In the genomic region with DNA sequence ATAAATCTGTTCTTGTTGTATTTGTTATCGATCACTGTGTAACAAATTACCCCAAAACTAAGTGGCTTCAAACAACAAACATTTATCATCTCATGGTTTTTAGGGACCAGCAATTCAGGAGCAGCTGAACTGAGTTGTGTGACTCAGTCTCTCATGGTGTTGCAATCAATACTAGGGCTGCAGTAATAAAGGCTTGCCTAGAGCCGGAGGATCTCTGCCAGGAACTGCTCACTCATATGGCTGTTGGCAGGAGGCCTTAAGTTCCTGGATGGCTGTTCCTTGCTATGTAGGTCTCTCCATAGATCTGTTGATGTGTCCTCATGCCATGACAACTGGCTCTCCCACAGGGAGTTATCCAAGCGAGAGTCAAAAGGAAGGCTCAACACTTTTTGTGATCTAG, we compare ENCODE assay signal across 9 cellular contexts. TPM values are rescaled to one million over a fixed set of nuclear protein-coding genes. Genes with fewer than 3 reads are reported as not detected.
DNase-seq lines count a peak whose midpoint lies in the region; ATAC-seq, FAIRE-seq and TF ChIP-seq lines count a peak whose summit lies in the region.
"Had no signal": no experiment of that assay in that cellular context is flagged by ENCODE, and none has a peak within 500 bp of the region (broad histone marks: within the 10 kb centered on the region; RNA-seq: fewer than 3 reads in every experiment).

No MANE protein-coding gene starts in this region.

- FAIRE-seq in GM12892 (lab: Jason Lieb, UNC): no peak

- H3K27ac ChIP-seq in ovary: no peak overlapping the region

- H3K36me3 ChIP-seq in ovary: no peaks in the 10 kb centered on the region

- 73 to 79% (median 74%) methylated on average over 3 of the region's 3 CpGs for WGBS in ovary, 3 donors

- TF ChIP-seq CTCF in AG10803 (conservative IDR thresholded peaks at IDR 0.05; ENCODE audit: low read length): no peak
- TF ChIP-seq CTCF in LNCaP clone FGC (IDR thresholded peaks at IDR 0.05; ENCODE audit: control insufficient read depth, extremely low read depth, insufficient read depth): no peak
- no peak for TF ChIP-seq CTCF in astrocyte of the spinal cord (IDR thresholded peaks at IDR 0.05; ENCODE audit: low read depth, low read length)
- TF ChIP-seq CTCF in ovary (IDR thresholded peaks at IDR 0.05): no peak

- no peaks in the 10 kb centered on the region for H3K9me3 ChIP-seq in ovary
- H3K9me3 ChIP-seq: heart left ventricle had no signal

- peak; percentile 96 for DNase-seq in AG10803 (ENCODE audit: low read depth)
- peak; percentile 57 for DNase-seq in LNCaP clone FGC (ENCODE audit: low read depth)
- peak; percentile 93 for DNase-seq in astrocyte of the spinal cord (ENCODE audit: low read depth, low spot score)
- peak; percentile 23 to 64 for DNase-seq in left colon
- no peak for DNase-seq in ovary
- no peak for DNase-seq in GM12892 (ENCODE audit: insufficient read length)

- intact Hi-C loops in left colon (cut with DNase I, micrococcal nuclease): no loop called here
- intact Hi-C loops in ovary (cut with DNase I): no loop called here

- H3K4me3 ChIP-seq in AG10803 (ENCODE audit: low read length): no peak overlapping the region
- H3K4me3 ChIP-seq in LNCaP clone FGC (ENCODE audit: low read depth, low read length): no peak overlapping the region
- no peak overlapping the region for H3K4me3 ChIP-seq in astrocyte of the spinal cord (ENCODE audit: low read depth, low read length)
- H3K4me3 ChIP-seq in ovary: no peak overlapping the region
- H3K4me3 ChIP-seq: heart left ventricle had no signal

- TF ChIP-seq POLR2A in ovary (IDR thresholded peaks at IDR 0.05) (no peak), GM12892 (IDR thresholded peaks at IDR 0.05; ENCODE audit: low read depth, low read length) (no peak)

- in situ Hi-C loops in astrocyte of the spinal cord (cut with HindIII; ENCODE audit: low sequenced_read_pairs): no loop called here

- peaks cover 3% of the 10 kb centered on the region for H3K4me1 ChIP-seq in ovary (ENCODE audit: insufficient read depth)

- no peak for TF ChIP-seq EP300 in ovary (IDR thresholded peaks at IDR 0.05)

- peak; percentile 17 for ATAC-seq in left colon
- ATAC-seq in HG03457 (IDR thresholded peaks at IDR 0.05; ENCODE audit: unreplicated experiment): no peak
- no peak for ATAC-seq in GM19397 (IDR thresholded peaks at IDR 0.05; ENCODE audit: unreplicated experiment)
- ATAC-seq: heart left ventricle had no signal

- no peaks in the 10 kb centered on the region for H3K27me3 ChIP-seq in ovary
- H3K27me3 ChIP-seq: heart left ventricle had no signal

RNA-seq across cellular contexts. Expression of gene PSMC6, which starts 3.8 kb away (rescaled TPM):
- total RNA-seq in left colon: 10 to 100 TPM; 61.6 to 61.9 TPM
- 10 to 100 TPM; 52.5 to 78.5 (median 73.2) TPM for total RNA-seq in ovary
- polyA plus RNA-seq in ovary: 10 to 100 TPM; 62.4 to 64.5 TPM
- 86.3 TPM for polyA plus RNA-seq in GM12892 (2012; ENCODE audit: missing spikeins)

RNA-seq across cellular contexts. Expression of gene ERO1A, which starts 7.9 kb away (rescaled TPM):
- 10 to 100 TPM; 61.0 to 70.8 TPM for total RNA-seq in left colon
- total RNA-seq in ovary: 10 to 100 TPM; 15.3 to 30.6 (median 21.4) TPM
- polyA plus RNA-seq in ovary: 10 to 100 TPM in 1 of 2 donors, 1 to 10 TPM in 1; 6.5 to 15.6 TPM
- 61.2 TPM for polyA plus RNA-seq in GM12892 (2012; ENCODE audit: missing spikeins)

RNA-seq across cellular contexts. Expression of gene STYX, which starts 26.7 kb away (rescaled TPM):
- total RNA-seq in left colon (10 to 100 TPM in 1 of 2 donors, 1 to 10 TPM in 1; 8.5 to 10.1 TPM), ovary (10 to 100 TPM; 10.7 to 16.4 (median 11.5) TPM)
- 1 to 10 TPM; 8.1 to 9.9 TPM for polyA plus RNA-seq in ovary
- 12.0 TPM for polyA plus RNA-seq in GM12892 (2012; ENCODE audit: missing spikeins)

Comparison
In these comparisons a context has a peak if more than half of its experiments do, and no peak if none do; other contexts are left out.
1. DNase-seq: peak in AG10803 (single experiment), LNCaP clone FGC (single experiment), astrocyte of the spinal cord (single experiment) and left colon (2 of 2); none in ovary (0 of 5) and GM12892 (single experiment).